In the genomic region with DNA sequence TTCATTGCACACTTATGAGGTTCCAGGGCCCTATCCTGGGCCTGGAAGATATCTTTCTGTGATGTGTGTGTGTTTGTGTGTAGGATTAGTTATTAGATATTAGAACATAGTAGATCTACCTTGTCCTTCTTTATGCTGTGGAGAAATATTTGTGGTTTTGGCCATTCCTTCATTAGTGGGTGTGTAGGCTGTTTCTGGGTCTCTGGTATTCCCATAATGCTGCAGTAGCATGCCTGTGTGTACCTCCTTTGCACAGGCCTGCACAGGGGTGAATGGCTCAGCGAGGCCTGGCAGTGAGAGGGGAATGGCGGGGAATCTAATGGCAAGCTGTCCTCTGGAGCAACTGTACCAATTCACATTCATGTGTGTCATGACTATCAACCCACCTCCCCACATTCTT, we compare ENCODE assay signal across 28 cellular contexts.
"Had no signal": no experiment of that assay in that cellular context is flagged by ENCODE, and none has a peak within 500 bp of the region (broad histone marks: within the 10 kb centered on the region; RNA-seq: fewer than 3 reads in every experiment).

No MANE protein-coding gene starts in this region.

- H3K36me3 ChIP-seq: breast epithelium, MG63, Peyer's patch, SJCRH30 had no signal

- H3K27ac ChIP-seq: breast epithelium, Peyer's patch, RWPE1, SJCRH30 had no signal

- H3K27me3 ChIP-seq: breast epithelium, MG63, Peyer's patch, SJCRH30 had no signal

- H3K4me1 ChIP-seq: breast epithelium, Peyer's patch, SJCRH30 had no signal

- H3K4me3 ChIP-seq: breast epithelium, MG63, Peyer's patch, SJCRH30 had no signal

- H3K4me3 Mint-ChIP-seq: activated CD8-positive, alpha-beta T cell treated with anti-CD3 and anti-CD28 coated beads, Interleukin-2, amount 10 ng/mL, durations not matched to agents 7 days and 5 days; T-helper 1 cell treated with Interleukin-12 subunit alpha and Interleukin-12 subunit beta and Interleukin-4 antibody, amounts not matched to agents 30 μg/mL and 1 μg/mL, for 36 hours had no signal

- H3K27ac Mint-ChIP-seq: activated CD8-positive, alpha-beta T cell treated with anti-CD3 and anti-CD28 coated beads, Interleukin-2, amount 10 ng/mL, durations not matched to agents 7 days and 5 days; activated naive CD4-positive, alpha-beta T cell treated with anti-CD3 and anti-CD28 coated beads, Interleukin-2, amount 50 U/mL, for 72 hours; T-helper 1 cell treated with Interleukin-12 subunit alpha and Interleukin-12 subunit beta and Interleukin-4 antibody, amounts not matched to agents 30 μg/mL and 1 μg/mL, for 36 hours had no signal

- H3K9me3 Mint-ChIP-seq: activated naive CD4-positive, alpha-beta T cell treated with anti-CD3 and anti-CD28 coated beads, Interleukin-2, amount 50 U/mL, for 72 hours; T-helper 1 cell treated with Interleukin-12 subunit alpha and Interleukin-12 subunit beta and Interleukin-4 antibody, amounts not matched to agents 30 μg/mL and 1 μg/mL, for 36 hours had no signal

- DNase-seq: activated CD4-positive, alpha-beta T cell treated with anti-CD3 and anti-CD28 coated beads for 48 hours; activated CD4-positive, alpha-beta T cell treated with anti-CD3 and anti-CD28 coated beads, Interleukin-2, amount 50 U/mL, for 4 hours; activated CD4-positive, CD25-positive, alpha-beta regulatory T cell treated with anti-CD3 and anti-CD28 coated beads, Interleukin-2, amount 50 U/mL, for 72 hours; activated CD8-positive, alpha-beta memory T cell treated with anti-CD3 and anti-CD28 coated beads, Interleukin-2, amount 50 U/mL, for 48 hours; activated CD8-positive, alpha-beta T cell treated with anti-CD3 and anti-CD28 coated beads, Interleukin-2, amount 10 ng/mL, durations not matched to agents 7 days and 5 days; activated T-cell treated with anti-CD3 and anti-CD28 coated beads, Interleukin-2, amount 50 U/mL, for 1 hour; caudate nucleus; KG1; MG63; MV-4-11; NCI-H1092 treated with DMSO at 0.1 percent for 48 hours; NCI-H1417 treated with DMSO at 0.1 percent for 48 hours; NCI-H1694; NCI-H2029; NCI-H2107; NCI-H2171 treated with DMSO at 0.1 percent for 48 hours; NCI-H345; NCI-H510A; NCI-H69; NK-92 treated with Interleukin-12 subunit alpha and Interleukin-12 subunit beta, amount 100 ng/mL, for 24 hours; Peyer's patch; Right ventricle myocardium superior; SJCRH30; SK-N-SH had no signal

- H3K36me3 Mint-ChIP-seq: activated naive CD4-positive, alpha-beta T cell treated with anti-CD3 and anti-CD28 coated beads, Interleukin-2, amount 50 U/mL, for 72 hours had no signal

- ATAC-seq: activated CD8-positive, alpha-beta T cell treated with anti-CD3 and anti-CD28 coated beads, Interleukin-2, amount 10 ng/mL, durations not matched to agents 7 days and 5 days; activated naive CD4-positive, alpha-beta T cell treated with anti-CD3 and anti-CD28 coated beads, Interleukin-2, amount 50 U/mL, for 72 hours had no signal

- H3K9ac ChIP-seq: SK-N-SH had no signal

- H3K9me3 ChIP-seq: breast epithelium, MG63, Peyer's patch, SJCRH30, SK-N-SH had no signal

- H3K4me2 ChIP-seq: SK-N-SH had no signal
